ENCODE assay signal across 1 cellular context in the genomic region with DNA sequence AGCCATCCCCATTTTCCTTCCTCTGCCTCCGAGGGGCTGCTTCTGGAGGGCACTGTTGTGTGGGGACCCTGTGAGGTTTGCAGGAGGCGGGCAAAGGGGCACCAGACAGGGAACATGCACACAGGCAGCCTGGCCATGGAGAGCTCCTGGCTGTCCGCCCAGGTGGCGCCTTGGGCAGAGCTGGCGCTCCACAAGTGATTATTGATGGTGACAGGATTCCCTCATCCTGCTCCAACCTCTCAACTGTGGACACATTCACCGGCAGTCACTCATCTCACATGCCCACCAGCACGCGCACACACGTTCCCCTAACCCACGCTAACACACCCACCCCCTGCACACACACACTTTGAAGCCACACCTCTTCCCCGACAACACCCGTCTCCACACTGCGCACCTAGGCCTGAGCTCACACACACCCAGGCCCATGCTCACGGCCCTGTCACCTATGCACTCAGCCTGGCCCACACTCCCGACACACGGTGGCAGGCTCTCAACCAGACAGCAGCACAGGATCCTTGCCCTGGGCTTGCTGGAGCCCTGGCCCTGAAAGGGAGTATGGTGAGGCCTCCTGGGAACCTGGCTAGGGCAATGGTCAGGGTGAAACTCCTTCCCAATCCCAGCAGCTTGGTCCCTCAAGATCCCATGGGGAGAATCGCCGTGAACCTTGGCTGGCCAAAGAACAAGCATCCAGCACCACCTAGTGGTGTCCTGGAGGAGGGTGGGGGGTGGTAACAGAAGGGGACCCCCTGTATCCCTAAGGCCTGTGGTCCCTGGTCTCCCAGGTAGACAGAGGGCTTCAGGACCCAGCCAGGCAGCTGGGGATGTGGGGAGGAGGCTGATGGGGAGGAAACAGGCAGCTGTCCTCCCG.
TF ChIP-seq lines count a peak whose summit lies in the region.

No MANE protein-coding gene starts in this region.

TF ChIP-seq in HepG2, 621 proteins besides CTCF, POLR2A, EP300 and RAD21 (continues in another document):
- TF ChIP-seq, protein P1, sequence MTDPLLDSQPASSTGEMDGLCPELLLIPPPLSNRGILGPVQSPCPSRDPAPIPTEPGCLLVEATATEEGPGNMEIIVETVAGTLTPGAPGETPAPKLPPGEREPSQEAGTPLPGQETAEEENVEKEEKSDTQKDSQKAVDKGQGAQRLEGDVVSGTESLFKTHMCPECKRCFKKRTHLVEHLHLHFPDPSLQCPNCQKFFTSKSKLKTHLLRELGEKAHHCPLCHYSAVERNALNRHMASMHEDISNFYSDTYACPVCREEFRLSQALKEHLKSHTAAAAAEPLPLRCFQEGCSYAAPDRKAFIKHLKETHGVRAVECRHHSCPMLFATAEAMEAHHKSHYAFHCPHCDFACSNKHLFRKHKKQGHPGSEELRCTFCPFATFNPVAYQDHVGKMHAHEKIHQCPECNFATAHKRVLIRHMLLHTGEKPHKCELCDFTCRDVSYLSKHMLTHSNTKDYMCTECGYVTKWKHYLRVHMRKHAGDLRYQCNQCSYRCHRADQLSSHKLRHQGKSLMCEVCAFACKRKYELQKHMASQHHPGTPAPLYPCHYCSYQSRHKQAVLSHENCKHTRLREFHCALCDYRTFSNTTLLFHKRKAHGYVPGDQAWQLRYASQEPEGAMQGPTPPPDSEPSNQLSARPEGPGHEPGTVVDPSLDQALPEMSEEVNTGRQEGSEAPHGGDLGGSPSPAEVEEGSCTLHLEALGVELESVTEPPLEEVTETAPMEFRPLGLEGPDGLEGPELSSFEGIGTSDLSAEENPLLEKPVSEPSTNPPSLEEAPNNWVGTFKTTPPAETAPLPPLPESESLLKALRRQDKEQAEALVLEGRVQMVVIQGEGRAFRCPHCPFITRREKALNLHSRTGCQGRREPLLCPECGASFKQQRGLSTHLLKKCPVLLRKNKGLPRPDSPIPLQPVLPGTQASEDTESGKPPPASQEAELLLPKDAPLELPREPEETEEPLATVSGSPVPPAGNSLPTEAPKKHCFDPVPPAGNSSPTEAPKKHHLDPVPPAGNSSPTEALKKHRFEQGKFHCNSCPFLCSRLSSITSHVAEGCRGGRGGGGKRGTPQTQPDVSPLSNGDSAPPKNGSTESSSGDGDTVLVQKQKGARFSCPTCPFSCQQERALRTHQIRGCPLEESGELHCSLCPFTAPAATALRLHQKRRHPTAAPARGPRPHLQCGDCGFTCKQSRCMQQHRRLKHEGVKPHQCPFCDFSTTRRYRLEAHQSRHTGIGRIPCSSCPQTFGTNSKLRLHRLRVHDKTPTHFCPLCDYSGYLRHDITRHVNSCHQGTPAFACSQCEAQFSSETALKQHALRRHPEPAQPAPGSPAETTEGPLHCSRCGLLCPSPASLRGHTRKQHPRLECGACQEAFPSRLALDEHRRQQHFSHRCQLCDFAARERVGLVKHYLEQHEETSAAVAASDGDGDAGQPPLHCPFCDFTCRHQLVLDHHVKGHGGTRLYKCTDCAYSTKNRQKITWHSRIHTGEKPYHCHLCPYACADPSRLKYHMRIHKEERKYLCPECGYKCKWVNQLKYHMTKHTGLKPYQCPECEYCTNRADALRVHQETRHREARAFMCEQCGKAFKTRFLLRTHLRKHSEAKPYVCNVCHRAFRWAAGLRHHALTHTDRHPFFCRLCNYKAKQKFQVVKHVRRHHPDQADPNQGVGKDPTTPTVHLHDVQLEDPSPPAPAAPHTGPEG (CRISPR knock-in tag; IDR thresholded peaks at IDR 0.05): 0 out of 2 replicates have a peak, but pooled peaks have one; percentile 32
- TF ChIP-seq ZNF563 (CRISPR knock-in tag; IDR thresholded peaks at IDR 0.05) (peak; percentile 54; the same call in 1 of the 2 replicates), HNRNPUL1 (IDR thresholded peaks at IDR 0.05; ENCODE audit: low read depth, low read length) (no peak), CBX1 (IDR thresholded peaks at IDR 0.05; ENCODE audit: low read depth) (peak; percentile 18), TGIF2 (CRISPR knock-in tag; IDR thresholded peaks at IDR 0.05) (peak; percentile 81; the same call in 1 of the 2 replicates), SALL2 (CRISPR knock-in tag; IDR thresholded peaks at IDR 0.05) (peak; percentile 52; the same call in 1 of the 2 replicates), ZNF761 (CRISPR knock-in tag; conservative IDR thresholded peaks at IDR 0.05) (0 out of 2 replicates have a peak, but pooled peaks have one; percentile 62), ZSCAN20 (CRISPR knock-in tag; IDR thresholded peaks at IDR 0.05; ENCODE audit: borderline replicate concordance) (no peak), MEIS1 (CRISPR knock-in tag; IDR thresholded peaks at IDR 0.05; ENCODE audit: borderline replicate concordance) (peak; percentile 78; the same call in 1 of the 2 replicates), REL (CRISPR knock-in tag; conservative IDR thresholded peaks at IDR 0.05) (no peak), ZSCAN25 (CRISPR knock-in tag; IDR thresholded peaks at IDR 0.05) (peak; percentile 72; the same call in 1 of the 2 replicates)
- TF ChIP-seq, protein P2, sequence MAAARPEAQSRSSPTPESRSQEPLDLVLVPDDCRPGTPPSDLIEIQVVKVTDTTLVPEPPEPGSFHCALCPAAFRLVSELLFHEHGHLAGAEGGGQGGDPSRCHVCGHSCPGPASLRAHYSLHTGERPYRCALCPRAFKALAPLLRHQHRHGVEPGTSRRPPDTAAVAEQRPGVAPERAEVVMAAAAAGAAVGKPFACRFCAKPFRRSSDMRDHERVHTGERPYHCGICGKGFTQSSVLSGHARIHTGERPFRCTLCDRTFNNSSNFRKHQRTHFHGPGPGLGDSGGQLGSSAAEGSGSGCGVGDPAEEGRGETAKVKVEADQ (CRISPR knock-in tag; IDR thresholded peaks at IDR 0.05; ENCODE audit: borderline replicate concordance): peak; percentile 88; the same call in 1 of the 2 replicates
- TF ChIP-seq, protein P3, sequence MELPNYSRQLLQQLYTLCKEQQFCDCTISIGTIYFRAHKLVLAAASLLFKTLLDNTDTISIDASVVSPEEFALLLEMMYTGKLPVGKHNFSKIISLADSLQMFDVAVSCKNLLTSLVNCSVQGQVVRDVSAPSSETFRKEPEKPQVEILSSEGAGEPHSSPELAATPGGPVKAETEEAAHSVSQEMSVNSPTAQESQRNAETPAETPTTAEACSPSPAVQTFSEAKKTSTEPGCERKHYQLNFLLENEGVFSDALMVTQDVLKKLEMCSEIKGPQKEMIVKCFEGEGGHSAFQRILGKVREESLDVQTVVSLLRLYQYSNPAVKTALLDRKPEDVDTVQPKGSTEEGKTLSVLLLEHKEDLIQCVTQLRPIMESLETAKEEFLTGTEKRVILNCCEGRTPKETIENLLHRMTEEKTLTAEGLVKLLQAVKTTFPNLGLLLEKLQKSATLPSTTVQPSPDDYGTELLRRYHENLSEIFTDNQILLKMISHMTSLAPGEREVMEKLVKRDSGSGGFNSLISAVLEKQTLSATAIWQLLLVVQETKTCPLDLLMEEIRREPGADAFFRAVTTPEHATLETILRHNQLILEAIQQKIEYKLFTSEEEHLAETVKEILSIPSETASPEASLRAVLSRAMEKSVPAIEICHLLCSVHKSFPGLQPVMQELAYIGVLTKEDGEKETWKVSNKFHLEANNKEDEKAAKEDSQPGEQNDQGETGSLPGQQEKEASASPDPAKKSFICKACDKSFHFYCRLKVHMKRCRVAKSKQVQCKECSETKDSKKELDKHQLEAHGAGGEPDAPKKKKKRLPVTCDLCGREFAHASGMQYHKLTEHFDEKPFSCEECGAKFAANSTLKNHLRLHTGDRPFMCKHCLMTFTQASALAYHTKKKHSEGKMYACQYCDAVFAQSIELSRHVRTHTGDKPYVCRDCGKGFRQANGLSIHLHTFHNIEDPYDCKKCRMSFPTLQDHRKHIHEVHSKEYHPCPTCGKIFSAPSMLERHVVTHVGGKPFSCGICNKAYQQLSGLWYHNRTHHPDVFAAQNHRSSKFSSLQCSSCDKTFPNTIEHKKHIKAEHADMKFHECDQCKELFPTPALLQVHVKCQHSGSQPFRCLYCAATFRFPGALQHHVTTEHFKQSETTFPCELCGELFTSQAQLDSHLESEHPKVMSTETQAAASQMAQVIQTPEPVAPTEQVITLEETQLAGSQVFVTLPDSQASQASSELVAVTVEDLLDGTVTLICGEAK (IDR thresholded peaks at IDR 0.05): no peak
- TF ChIP-seq, protein P3 (CRISPR knock-in tag; IDR thresholded peaks at IDR 0.05): peak; percentile 75; the same call in 1 of the 2 replicates
- TF ChIP-seq, protein P4, sequence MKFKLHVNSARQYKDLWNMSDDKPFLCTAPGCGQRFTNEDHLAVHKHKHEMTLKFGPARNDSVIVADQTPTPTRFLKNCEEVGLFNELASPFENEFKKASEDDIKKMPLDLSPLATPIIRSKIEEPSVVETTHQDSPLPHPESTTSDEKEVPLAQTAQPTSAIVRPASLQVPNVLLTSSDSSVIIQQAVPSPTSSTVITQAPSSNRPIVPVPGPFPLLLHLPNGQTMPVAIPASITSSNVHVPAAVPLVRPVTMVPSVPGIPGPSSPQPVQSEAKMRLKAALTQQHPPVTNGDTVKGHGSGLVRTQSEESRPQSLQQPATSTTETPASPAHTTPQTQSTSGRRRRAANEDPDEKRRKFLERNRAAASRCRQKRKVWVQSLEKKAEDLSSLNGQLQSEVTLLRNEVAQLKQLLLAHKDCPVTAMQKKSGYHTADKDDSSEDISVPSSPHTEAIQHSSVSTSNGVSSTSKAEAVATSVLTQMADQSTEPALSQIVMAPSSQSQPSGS (CRISPR knock-in tag; IDR thresholded peaks at IDR 0.05): peak; percentile 37; the same call in 1 of the 2 replicates
- TF ChIP-seq, protein P5, sequence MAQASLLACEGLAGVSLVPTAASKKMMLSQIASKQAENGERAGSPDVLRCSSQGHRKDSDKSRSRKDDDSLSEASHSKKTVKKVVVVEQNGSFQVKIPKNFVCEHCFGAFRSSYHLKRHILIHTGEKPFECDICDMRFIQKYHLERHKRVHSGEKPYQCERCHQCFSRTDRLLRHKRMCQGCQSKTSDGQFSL (CRISPR knock-in tag; IDR thresholded peaks at IDR 0.05): peak; percentile 99
- TF ChIP-seq, protein P6, sequence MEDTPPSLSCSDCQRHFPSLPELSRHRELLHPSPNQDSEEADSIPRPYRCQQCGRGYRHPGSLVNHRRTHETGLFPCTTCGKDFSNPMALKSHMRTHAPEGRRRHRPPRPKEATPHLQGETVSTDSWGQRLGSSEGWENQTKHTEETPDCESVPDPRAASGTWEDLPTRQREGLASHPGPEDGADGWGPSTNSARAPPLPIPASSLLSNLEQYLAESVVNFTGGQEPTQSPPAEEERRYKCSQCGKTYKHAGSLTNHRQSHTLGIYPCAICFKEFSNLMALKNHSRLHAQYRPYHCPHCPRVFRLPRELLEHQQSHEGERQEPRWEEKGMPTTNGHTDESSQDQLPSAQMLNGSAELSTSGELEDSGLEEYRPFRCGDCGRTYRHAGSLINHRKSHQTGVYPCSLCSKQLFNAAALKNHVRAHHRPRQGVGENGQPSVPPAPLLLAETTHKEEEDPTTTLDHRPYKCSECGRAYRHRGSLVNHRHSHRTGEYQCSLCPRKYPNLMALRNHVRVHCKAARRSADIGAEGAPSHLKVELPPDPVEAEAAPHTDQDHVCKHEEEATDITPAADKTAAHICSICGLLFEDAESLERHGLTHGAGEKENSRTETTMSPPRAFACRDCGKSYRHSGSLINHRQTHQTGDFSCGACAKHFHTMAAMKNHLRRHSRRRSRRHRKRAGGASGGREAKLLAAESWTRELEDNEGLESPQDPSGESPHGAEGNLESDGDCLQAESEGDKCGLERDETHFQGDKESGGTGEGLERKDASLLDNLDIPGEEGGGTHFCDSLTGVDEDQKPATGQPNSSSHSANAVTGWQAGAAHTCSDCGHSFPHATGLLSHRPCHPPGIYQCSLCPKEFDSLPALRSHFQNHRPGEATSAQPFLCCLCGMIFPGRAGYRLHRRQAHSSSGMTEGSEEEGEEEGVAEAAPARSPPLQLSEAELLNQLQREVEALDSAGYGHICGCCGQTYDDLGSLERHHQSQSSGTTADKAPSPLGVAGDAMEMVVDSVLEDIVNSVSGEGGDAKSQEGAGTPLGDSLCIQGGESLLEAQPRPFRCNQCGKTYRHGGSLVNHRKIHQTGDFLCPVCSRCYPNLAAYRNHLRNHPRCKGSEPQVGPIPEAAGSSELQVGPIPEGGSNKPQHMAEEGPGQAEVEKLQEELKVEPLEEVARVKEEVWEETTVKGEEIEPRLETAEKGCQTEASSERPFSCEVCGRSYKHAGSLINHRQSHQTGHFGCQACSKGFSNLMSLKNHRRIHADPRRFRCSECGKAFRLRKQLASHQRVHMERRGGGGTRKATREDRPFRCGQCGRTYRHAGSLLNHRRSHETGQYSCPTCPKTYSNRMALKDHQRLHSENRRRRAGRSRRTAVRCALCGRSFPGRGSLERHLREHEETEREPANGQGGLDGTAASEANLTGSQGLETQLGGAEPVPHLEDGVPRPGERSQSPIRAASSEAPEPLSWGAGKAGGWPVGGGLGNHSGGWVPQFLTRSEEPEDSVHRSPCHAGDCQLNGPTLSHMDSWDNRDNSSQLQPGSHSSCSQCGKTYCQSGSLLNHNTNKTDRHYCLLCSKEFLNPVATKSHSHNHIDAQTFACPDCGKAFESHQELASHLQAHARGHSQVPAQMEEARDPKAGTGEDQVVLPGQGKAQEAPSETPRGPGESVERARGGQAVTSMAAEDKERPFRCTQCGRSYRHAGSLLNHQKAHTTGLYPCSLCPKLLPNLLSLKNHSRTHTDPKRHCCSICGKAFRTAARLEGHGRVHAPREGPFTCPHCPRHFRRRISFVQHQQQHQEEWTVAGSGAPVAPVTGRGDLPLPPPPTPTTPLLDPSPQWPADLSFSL (CRISPR knock-in tag; IDR thresholded peaks at IDR 0.05): peak; percentile 71
